In genomic region chr20:3616250-3616649, GRCh38 we compare ENCODE assay signal across 15 cellular contexts. TPM values are rescaled to one million over a fixed set of nuclear protein-coding genes. Genes with fewer than 3 reads are reported as not detected.
DNase-seq lines count a peak whose midpoint lies in the region; ATAC-seq and TF ChIP-seq lines count a peak whose summit lies in the region.
"Had no signal": no experiment of that assay in that cellular context is flagged by ENCODE, and none has a peak within 500 bp of the region (broad histone marks: within the 10 kb centered on the region; RNA-seq: fewer than 3 reads in every experiment).

No MANE protein-coding gene starts in this region.

- H3K9me3 ChIP-seq in thyroid gland = no peaks in the 10 kb centered on the region
- H3K9me3 ChIP-seq: neutrophil had no signal

- H3K36me3 Mint-ChIP-seq in WTC11 = no peaks in the 10 kb centered on the region
- H3K36me3 Mint-ChIP-seq in activated naive CD4-positive, alpha-beta T cell treated with anti-CD3 and anti-CD28 coated beads, Interleukin-2, amount 10 ng/mL, durations not matched to agents 7 days and 5 days = peaks cover 1% of the 10 kb centered on the region

- WGBS in thyroid gland, 2 donors = 23 to 41% methylated on average over 4 of the region's 4 CpGs

- ATAC-seq in WTC11 = peak; percentile 70
- no peak for ATAC-seq in GM21360 (IDR thresholded peaks at IDR 0.05; ENCODE audit: unreplicated experiment)
- ATAC-seq in HG03135 (IDR thresholded peaks at IDR 0.05; ENCODE audit: unreplicated experiment) = no peak

- H3K9me3 Mint-ChIP-seq in WTC11 = no peaks in the 10 kb centered on the region
- no peaks in the 10 kb centered on the region for H3K9me3 Mint-ChIP-seq in activated naive CD4-positive, alpha-beta T cell treated with anti-CD3 and anti-CD28 coated beads, Interleukin-2, amount 10 ng/mL, durations not matched to agents 7 days and 5 days
- H3K9me3 Mint-ChIP-seq: IgD-negative memory B cell, immature natural killer cell had no signal

- no peaks in the 10 kb centered on the region for H3K27me3 Mint-ChIP-seq in WTC11 (ENCODE audit: low read depth)
- H3K27me3 Mint-ChIP-seq in activated naive CD4-positive, alpha-beta T cell treated with anti-CD3 and anti-CD28 coated beads, Interleukin-2, amount 10 ng/mL, durations not matched to agents 7 days and 5 days = no peaks in the 10 kb centered on the region
- H3K27me3 Mint-ChIP-seq: IgD-negative memory B cell had no signal

- peak overlapping the region; percentile 72 to 81 (median 81) for H3K27ac ChIP-seq in thyroid gland
- H3K27ac ChIP-seq: neutrophil had no signal

- peaks cover 10% of the 10 kb centered on the region for H3K4me1 Mint-ChIP-seq in WTC11
- no peaks in the 10 kb centered on the region for H3K4me1 Mint-ChIP-seq in activated naive CD4-positive, alpha-beta T cell treated with anti-CD3 and anti-CD28 coated beads, Interleukin-2, amount 10 ng/mL, durations not matched to agents 7 days and 5 days
- H3K4me1 Mint-ChIP-seq: immature natural killer cell had no signal

- no peak overlapping the region for H3K4me3 Mint-ChIP-seq in WTC11
- H3K4me3 Mint-ChIP-seq in activated naive CD4-positive, alpha-beta T cell treated with anti-CD3 and anti-CD28 coated beads, Interleukin-2, amount 10 ng/mL, durations not matched to agents 7 days and 5 days = no peak overlapping the region
- H3K4me3 Mint-ChIP-seq: IgD-negative memory B cell, immature natural killer cell had no signal

- CTCF ChIA-PET in WTC11 (lab: Charles Lee) = interaction anchor here (0.7 to 1.3 kb wide), 5 partner anchors 36 to 133 kb away, joined by 3 to 8 read pairs (median 3); no protein-coding TSS in a partner anchor
- CTCF ChIA-PET in activated naive CD4-positive, alpha-beta T cell treated with anti-CD3 and anti-CD28 coated beads, Interleukin-2, amount 10 ng/mL, durations not matched to agents 7 days and 5 days (lab: Charles Lee) = no interaction called here

- TF ChIP-seq CTCF in WTC11 (IDR thresholded peaks at IDR 0.05) = no peak
- no peak for TF ChIP-seq CTCF in thyroid gland (IDR thresholded peaks at IDR 0.05)

- peak overlapping the region; percentile 73; the same call in 1 of the 2 replicates for H3K27ac Mint-ChIP-seq in WTC11
- H3K27ac Mint-ChIP-seq in activated naive CD4-positive, alpha-beta T cell treated with anti-CD3 and anti-CD28 coated beads, Interleukin-2, amount 10 ng/mL, durations not matched to agents 7 days and 5 days = no peak overlapping the region
- H3K27ac Mint-ChIP-seq: IgD-negative memory B cell, immature natural killer cell had no signal

- H3K27me3 ChIP-seq in thyroid gland = no peaks in the 10 kb centered on the region
- H3K27me3 ChIP-seq: neutrophil had no signal

- no peaks in the 10 kb centered on the region for H3K36me3 ChIP-seq in thyroid gland
- H3K36me3 ChIP-seq: neutrophil had no signal

- DNase-seq in NCI-H2171 treated with DMSO at 0.1 percent for 48 hours (lab: John Stamatoyannopoulos, UW) = peak; percentile 26
- no peak for DNase-seq in NCI-H2171 (lab: John Stamatoyannopoulos, UW)
- DNase-seq in WTC11 (ENCODE audit: low spot score) = peak; percentile 42
- peak; percentile 66 for DNase-seq in iPS-NIHi11 (ENCODE audit: low spot score)
- peak; percentile 97 for DNase-seq in thyroid gland
- no peak for DNase-seq in activated naive CD4-positive, alpha-beta T cell treated with anti-CD3 and anti-CD28 coated beads, Interleukin-2, amount 10 ng/mL, durations not matched to agents 7 days and 5 days
- DNase-seq: immature natural killer cell; stimulated activated naive CD4-positive, alpha-beta T cell treated with Interleukin-2 at 50 U/mL for 16 hours; T-helper 9 cell had no signal

- H3K4me1 ChIP-seq in thyroid gland = peaks cover 31 to 43% of the 10 kb centered on the region in 2 donors

- no peak overlapping the region for H3K4me3 ChIP-seq in thyroid gland (replicated peaks in 1 of 3)

- POLR2A ChIA-PET in WTC11 (lab: Charles Lee) = no interaction called here

- TF ChIP-seq POLR2A in thyroid gland (IDR thresholded peaks at IDR 0.05) = peak in 1 of 2 donors; percentile 34

- intact Hi-C loops in thyroid gland (cut with DNase I) = no loop called here

TF ChIP-seq in WTC11, 78 proteins besides CTCF, POLR2A, EP300 and RAD21:
- TF ChIP-seq ZBTB43 (CRISPR knock-in tag; IDR thresholded peaks at IDR 0.05) (no peak), NFE2L1 (CRISPR knock-in tag; IDR thresholded peaks at IDR 0.05) (no peak), ATF6 (CRISPR knock-in tag; IDR thresholded peaks at IDR 0.05) (no peak), ZNF263 (CRISPR knock-in tag; IDR thresholded peaks at IDR 0.05; ENCODE audit: low read depth) (no peak), ZNF317 (CRISPR knock-in tag; IDR thresholded peaks at IDR 0.05; ENCODE audit: borderline replicate concordance, low read depth) (no peak), ZSCAN18 (CRISPR knock-in tag; IDR thresholded peaks at IDR 0.05) (no peak)
TF ChIP-seq in WTC11: peak in this region for 0.

RNA-seq across cellular contexts. Expression of gene GFRA4, which starts 46.9 kb away (rescaled TPM):
- total RNA-seq in WTC11 (2021) (not detected in 3 replicates), thyroid gland (1 to 10 TPM in 2 of 4 donors, under 1 TPM in 1, not detected in 1; 0.81 to 3.0 (median 3.0) TPM)
- total RNA-seq: activated CD8-positive, alpha-beta memory T cell treated with anti-CD3 and anti-CD28 coated beads for 36 hours; RPMI7951 had no signal

Comparison
In these comparisons a context has a peak if more than half of its experiments do, and no peak if none do; other contexts are left out.
1. DNase-seq: peak in NCI-H2171 treated with DMSO at 0.1 percent for 48 hours (single experiment), WTC11 (single experiment), iPS-NIHi11 (single experiment) and thyroid gland (2 of 2); none in NCI-H2171 (single experiment) and activated naive CD4-positive, alpha-beta T cell treated with anti-CD3 and anti-CD28 coated beads, Interleukin-2, amount 10 ng/mL, durations not matched to agents 7 days and 5 days (single experiment).